In genomic region chr7:112122835-112123234, GRCh38 we compare ENCODE assay signal across 24 cellular contexts.
"Had no signal": no experiment of that assay in that cellular context is flagged by ENCODE, and none has a peak within 500 bp of the region (broad histone marks: within the 10 kb centered on the region; RNA-seq: fewer than 3 reads in every experiment).

No MANE protein-coding gene starts in this region.

- H3K4me1 ChIP-seq: colonic mucosa, gastroesophageal sphincter, right atrium auricular region, sigmoid colon, stomach, tibial artery, uterus had no signal

- H3K9me3 ChIP-seq: colonic mucosa, gastroesophageal sphincter, left ventricle myocardium inferior, lower lobe of right lung, ovary, right atrium auricular region, sigmoid colon, stomach, suprapubic skin, tibial artery, upper lobe of left lung, uterus had no signal

- H3K9me3 Mint-ChIP-seq: natural killer cell had no signal

- H3K36me3 ChIP-seq: colonic mucosa, gastroesophageal sphincter, left ventricle myocardium inferior, lower lobe of right lung, ovary, right atrium auricular region, sigmoid colon, stomach, suprapubic skin, tibial artery, upper lobe of left lung, uterus had no signal

- H3K27ac ChIP-seq: colonic mucosa, gastroesophageal sphincter, left ventricle myocardium inferior, lower lobe of right lung, ovary, right atrium auricular region, sigmoid colon, stomach, suprapubic skin, tibial artery, uterus had no signal

- H3K4me3 Mint-ChIP-seq: immature natural killer cell, memory B cell, mesothelial cell of epicardium, natural killer cell, neural crest cell had no signal

- ATAC-seq: esophagus mucosa, gastroesophageal sphincter, left cardiac atrium, lower lobe of right lung, natural killer cell had no signal

- H3K4me3 ChIP-seq: colonic mucosa, gastroesophageal sphincter, left ventricle myocardium inferior, lower lobe of right lung, ovary, right atrium auricular region, sigmoid colon, skin epidermis, stomach, suprapubic skin, tibial artery, upper lobe of left lung, uterus had no signal

- H3K4me1 Mint-ChIP-seq: immature natural killer cell, memory B cell, natural killer cell had no signal

- H3K27ac Mint-ChIP-seq: immature natural killer cell, memory B cell, mesothelial cell of epicardium, natural killer cell had no signal

- H3K36me3 Mint-ChIP-seq: immature natural killer cell, memory B cell, natural killer cell had no signal

- H3K27me3 ChIP-seq: colonic mucosa, gastroesophageal sphincter, ovary, right atrium auricular region, sigmoid colon, stomach, suprapubic skin, tibial artery, upper lobe of left lung, uterus had no signal

- DNase-seq: colonic mucosa; effector CD8-positive, alpha-beta T cell; foreskin fibroblast; glutamatergic neuron; immature natural killer cell; left cardiac atrium; left ventricle myocardium inferior; lower lobe of right lung; natural killer cell; ovary; sigmoid colon; stimulated activated naive CD4-positive, alpha-beta T cell; stomach; tibial artery; upper lobe of left lung; uterus had no signal
